In the genomic region with DNA sequence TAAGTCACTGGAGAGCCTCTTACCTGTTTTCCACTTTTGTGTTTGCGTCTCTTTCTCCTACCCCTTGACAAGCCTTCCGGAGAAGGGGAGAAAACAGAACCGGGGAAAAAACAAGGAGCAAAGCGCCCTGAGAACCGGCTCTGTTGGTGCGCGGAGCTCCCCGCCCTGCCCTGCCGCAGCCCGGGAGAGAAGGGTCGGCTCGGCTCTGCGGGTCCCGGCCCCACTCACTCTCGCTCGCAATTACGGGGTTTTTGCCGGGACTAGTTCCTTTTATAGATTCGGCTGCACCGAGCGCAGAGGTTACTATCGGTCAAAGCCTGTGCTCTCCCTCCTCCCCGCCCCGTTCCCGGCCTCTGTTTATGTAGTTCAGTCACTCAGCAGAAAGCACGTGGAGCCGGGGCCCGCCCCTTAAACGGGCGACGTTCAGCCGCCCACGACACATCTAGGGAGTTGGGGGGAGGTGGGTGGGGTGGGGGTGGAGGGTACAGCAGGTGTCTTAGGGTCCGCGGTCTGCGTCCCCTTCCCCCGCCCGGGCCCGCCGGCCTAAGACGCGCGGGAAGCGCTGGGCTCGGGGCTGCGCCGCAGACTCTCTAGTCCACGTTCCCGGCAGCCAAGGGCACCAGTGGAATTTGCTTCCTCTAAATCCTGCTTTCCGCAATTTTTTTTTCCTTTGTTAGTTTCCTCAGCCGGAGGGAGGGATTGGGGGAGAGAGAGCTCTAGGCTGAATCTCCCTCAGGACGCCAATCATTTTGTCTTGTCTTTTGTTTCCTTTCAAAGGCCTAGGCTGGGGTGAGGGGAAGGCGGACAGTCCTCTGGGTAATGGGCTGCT, we compare ENCODE assay signal across 8 cellular contexts. TPM values are rescaled to one million over a fixed set of nuclear protein-coding genes. Genes with fewer than 3 reads are reported as not detected.
A peak's percentile ranks its signal among the peaks of the same experiment; 100 is the strongest.
DNase-seq lines count a peak whose midpoint lies in the region; ATAC-seq, FAIRE-seq and TF ChIP-seq lines count a peak whose summit lies in the region.

A gene with protein sequence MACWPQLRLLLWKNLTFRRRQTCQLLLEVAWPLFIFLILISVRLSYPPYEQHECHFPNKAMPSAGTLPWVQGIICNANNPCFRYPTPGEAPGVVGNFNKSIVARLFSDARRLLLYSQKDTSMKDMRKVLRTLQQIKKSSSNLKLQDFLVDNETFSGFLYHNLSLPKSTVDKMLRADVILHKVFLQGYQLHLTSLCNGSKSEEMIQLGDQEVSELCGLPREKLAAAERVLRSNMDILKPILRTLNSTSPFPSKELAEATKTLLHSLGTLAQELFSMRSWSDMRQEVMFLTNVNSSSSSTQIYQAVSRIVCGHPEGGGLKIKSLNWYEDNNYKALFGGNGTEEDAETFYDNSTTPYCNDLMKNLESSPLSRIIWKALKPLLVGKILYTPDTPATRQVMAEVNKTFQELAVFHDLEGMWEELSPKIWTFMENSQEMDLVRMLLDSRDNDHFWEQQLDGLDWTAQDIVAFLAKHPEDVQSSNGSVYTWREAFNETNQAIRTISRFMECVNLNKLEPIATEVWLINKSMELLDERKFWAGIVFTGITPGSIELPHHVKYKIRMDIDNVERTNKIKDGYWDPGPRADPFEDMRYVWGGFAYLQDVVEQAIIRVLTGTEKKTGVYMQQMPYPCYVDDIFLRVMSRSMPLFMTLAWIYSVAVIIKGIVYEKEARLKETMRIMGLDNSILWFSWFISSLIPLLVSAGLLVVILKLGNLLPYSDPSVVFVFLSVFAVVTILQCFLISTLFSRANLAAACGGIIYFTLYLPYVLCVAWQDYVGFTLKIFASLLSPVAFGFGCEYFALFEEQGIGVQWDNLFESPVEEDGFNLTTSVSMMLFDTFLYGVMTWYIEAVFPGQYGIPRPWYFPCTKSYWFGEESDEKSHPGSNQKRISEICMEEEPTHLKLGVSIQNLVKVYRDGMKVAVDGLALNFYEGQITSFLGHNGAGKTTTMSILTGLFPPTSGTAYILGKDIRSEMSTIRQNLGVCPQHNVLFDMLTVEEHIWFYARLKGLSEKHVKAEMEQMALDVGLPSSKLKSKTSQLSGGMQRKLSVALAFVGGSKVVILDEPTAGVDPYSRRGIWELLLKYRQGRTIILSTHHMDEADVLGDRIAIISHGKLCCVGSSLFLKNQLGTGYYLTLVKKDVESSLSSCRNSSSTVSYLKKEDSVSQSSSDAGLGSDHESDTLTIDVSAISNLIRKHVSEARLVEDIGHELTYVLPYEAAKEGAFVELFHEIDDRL (N-terminal part only) (minus strand): TSS at position 244 of the 829 bp plus-strand sequence. CDS start 24,476 bp downstream, outside the sequence.

- peaks cover 24% of the 10 kb centered on the region for H3K4me1 Mint-ChIP-seq in nephron
- H3K4me1 Mint-ChIP-seq in stimulated activated naive CD8-positive, alpha-beta T cell treated with anti-CD3 and anti-CD28 coated beads, Interleukin-15, amount 100 ng/mL, for 72 hours: peaks cover 29% of the 10 kb centered on the region

- FAIRE-seq in GM12892 (lab: Jason Lieb, UNC): no peak

- H3K9me3 Mint-ChIP-seq in nephron: no peaks in the 10 kb centered on the region
- no peaks in the 10 kb centered on the region for H3K9me3 Mint-ChIP-seq in stimulated activated naive CD8-positive, alpha-beta T cell treated with anti-CD3 and anti-CD28 coated beads, Interleukin-15, amount 100 ng/mL, for 72 hours

- peak within 1 kb of the TSS; percentile 26 to 95 (median 90) for H3K27ac Mint-ChIP-seq in nephron
- H3K27ac Mint-ChIP-seq in stimulated activated naive CD8-positive, alpha-beta T cell treated with anti-CD3 and anti-CD28 coated beads, Interleukin-15, amount 100 ng/mL, for 72 hours: peak within 1 kb of the TSS; percentile 92 to 96

- DNase-seq in GM12892 (ENCODE audit: insufficient read length): peak; percentile 54
- DNase-seq in HL-60 (ENCODE audit: low read depth in 1 of 2, low spot score in 1 of 2): peak; percentile 56 to 85
- DNase-seq in SIG-M5 treated with dmso at 0.1 percent for 504 hours (lab: John Stamatoyannopoulos, UW; ENCODE audit: unreplicated experiment): peak; percentile 90
- DNase-seq in activated naive CD4-positive, alpha-beta T cell (lab: John Stamatoyannopoulos, UW): peak; percentile 10 to 66 (median 29)
- DNase-seq in foreskin fibroblast: peak; percentile 79 to 94
- peak; percentile 71 to 83 for DNase-seq in stimulated activated naive CD8-positive, alpha-beta T cell treated with anti-CD3 and anti-CD28 coated beads, Interleukin-15, amount 100 ng/mL, for 72 hours
- DNase-seq in NCI-H128 (lab: John Stamatoyannopoulos, UW; ENCODE audit: unreplicated experiment): no peak

- H3K27me3 ChIP-seq in HL-60 (ENCODE audit: insufficient read depth, poor library complexity, severe bottlenecking): peaks cover 7% of the 10 kb centered on the region

- TF ChIP-seq CTCF in HL-60 (IDR thresholded peaks at IDR 0.05; ENCODE audit: insufficient read depth, low read length): no peak
- no peak for TF ChIP-seq CTCF in foreskin fibroblast (IDR thresholded peaks at IDR 0.05; ENCODE audit: low read depth, low read length)
- no peak for TF ChIP-seq CTCF in nephron (IDR thresholded peaks at IDR 0.05; ENCODE audit: unreplicated experiment in 3 of 3)

- ATAC-seq in stimulated activated naive CD8-positive, alpha-beta T cell treated with anti-CD3 and anti-CD28 coated beads, Interleukin-15, amount 100 ng/mL, for 72 hours: peak; percentile 77

- H3K27me3 Mint-ChIP-seq in nephron (ENCODE audit: low read depth): peaks cover 10% of the 10 kb centered on the region
- peaks cover 25% of the 10 kb centered on the region for H3K27me3 Mint-ChIP-seq in stimulated activated naive CD8-positive, alpha-beta T cell treated with anti-CD3 and anti-CD28 coated beads, Interleukin-15, amount 100 ng/mL, for 72 hours

- peak within 1 kb of the TSS; percentile 21 for H3K27ac ChIP-seq in HL-60 (replicated peaks)

- H3K4me3 ChIP-seq in HL-60 (replicated peaks; ENCODE audit: insufficient read depth, low read length) (peak within 1 kb of the TSS; percentile 49), foreskin fibroblast (ENCODE audit: low read depth in 1 of 2, low read length in 2 of 2) (peak within 1 kb of the TSS; percentile 69 to 97)

- TF ChIP-seq POLR2A in GM12892 (IDR thresholded peaks at IDR 0.05; ENCODE audit: low read depth, low read length): no peak

- no peaks in the 10 kb centered on the region for H3K36me3 Mint-ChIP-seq in nephron (ENCODE audit: low read depth)

- H3K4me3 Mint-ChIP-seq in nephron: peak within 1 kb of the TSS; percentile 97 to 99 (median 98)
- H3K4me3 Mint-ChIP-seq in stimulated activated naive CD8-positive, alpha-beta T cell treated with anti-CD3 and anti-CD28 coated beads, Interleukin-15, amount 100 ng/mL, for 72 hours: peak within 1 kb of the TSS; percentile 94 to 97

RNA-seq across cellular contexts. Expression of the gene that starts here (rescaled TPM):
- polyA plus RNA-seq in GM12892 (2012; ENCODE audit: missing spikeins): 0.06 TPM
